ENCODE assay signal across 8 cellular contexts in the genomic region with DNA sequence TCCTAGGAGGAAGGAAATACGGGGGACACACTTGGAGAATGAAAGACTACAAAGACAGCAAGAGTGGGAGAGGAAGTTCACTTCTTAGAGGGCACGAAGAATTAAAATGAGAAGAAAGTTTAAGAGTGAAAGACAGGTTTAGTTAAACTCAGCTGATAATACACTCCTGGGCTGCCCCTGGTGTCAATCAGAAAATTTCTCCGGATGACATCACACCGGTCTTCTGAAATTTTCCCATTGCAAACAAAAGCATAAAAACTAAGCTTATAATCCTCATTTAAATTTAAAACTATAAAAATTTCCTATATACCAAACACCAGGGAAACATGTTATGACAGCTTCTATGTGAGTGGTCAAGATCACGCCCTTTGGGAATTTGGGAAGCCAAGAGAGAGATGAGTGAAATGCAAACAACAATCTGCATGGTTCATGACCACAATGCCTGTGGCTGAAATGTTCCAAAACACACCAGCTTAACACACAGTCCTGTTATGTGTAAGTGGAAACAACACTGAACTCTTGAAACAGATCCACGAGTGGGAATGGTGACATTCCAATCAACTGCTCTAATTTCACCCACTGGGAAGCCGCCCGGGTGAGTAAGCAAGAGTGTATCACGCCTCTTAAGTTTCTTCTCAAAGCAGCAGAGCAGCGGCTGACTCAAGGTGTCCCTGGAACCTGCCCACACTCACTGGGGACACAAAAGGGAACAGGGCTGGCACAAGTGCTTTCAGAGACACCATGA. TPM values are rescaled to one million over a fixed set of nuclear protein-coding genes. Genes with fewer than 3 reads are reported as not detected.
DNase-seq lines count a peak whose midpoint lies in the region; TF ChIP-seq lines count a peak whose summit lies in the region.

No MANE protein-coding gene starts in this region.

- H3K9me3 ChIP-seq in PC-9 (ENCODE audit: insufficient read depth, low read depth) (no peaks in the 10 kb centered on the region), neutrophil (no peaks in the 10 kb centered on the region)

- no peak overlapping the region for H2AFZ ChIP-seq in PC-9

- CTCF ChIA-PET in PC-9 (lab: Charles Lee) = no interaction called here

- POLR2A ChIA-PET in PC-9 (lab: Charles Lee; ENCODE audit: unreplicated experiment) = interaction anchor here (0.6 kb wide), 1 partner anchor 15 kb away, joined by 6 read pairs; no protein-coding TSS in a partner anchor

- H3K9me2 ChIP-seq in PC-9 (ENCODE audit: insufficient read depth) = no peaks in the 10 kb centered on the region

- H3K4me3 ChIP-seq in PC-9 (no peak overlapping the region), coronary artery (peak overlapping the region; percentile 3), neutrophil (ENCODE audit: low read depth in 1 of 2, low read length in 1 of 2) (no peak overlapping the region)

- peaks cover 99% of the 10 kb centered on the region for H4K20me1 ChIP-seq in PC-9 (ENCODE audit: insufficient read depth)

- intact Hi-C loops in PC-9 (cut with micrococcal nuclease; ENCODE audit: unreplicated experiment) = loop anchor here (5.0 kb wide), 1 partner anchor 134 kb away; a partner anchor contains a TSS

- peaks cover 100% of the 10 kb centered on the region for H3K79me2 ChIP-seq in PC-9 (ENCODE audit: low read depth)

- H3K27me3 ChIP-seq in PC-9 (ENCODE audit: insufficient read depth, low read depth) (no peaks in the 10 kb centered on the region), neutrophil (no peaks in the 10 kb centered on the region)

- BruUV-seq in PC-9 (replicated peaks; lab: Mats Ljungman, UMichigan) = no TSS peak

- H3K27ac ChIP-seq in C4-2B (peak overlapping the region; percentile 8; the same call in 1 of the 2 replicates), PC-9 (peak overlapping the region; percentile 87), coronary artery (peak overlapping the region; percentile 16 to 38), neutrophil (peak overlapping the region; percentile 46)

- DNase-seq in PC-9 (no peak), coronary artery (ENCODE audit: low spot score) (no peak), NCI-H2107 treated with DMSO at 0.1 percent for 48 hours (lab: John Stamatoyannopoulos, UW; ENCODE audit: unreplicated experiment) (no peak), NCI-H1105 treated with DMSO at 0.1 percent for 48 hours (lab: John Stamatoyannopoulos, UW) (no peak), COR-L47 (lab: John Stamatoyannopoulos, UW) (no peak), DMS 273 treated with DMSO at 0.1 percent for 48 hours (lab: John Stamatoyannopoulos, UW) (no peak)

- H3K36me3 ChIP-seq in PC-9 (ENCODE audit: low read depth) (no peaks in the 10 kb centered on the region), neutrophil (peaks cover 6% of the 10 kb centered on the region)

- H3F3A ChIP-seq in PC-9 (ENCODE audit: insufficient read depth, low read depth) = peaks cover 53% of the 10 kb centered on the region

- H3K4me1 ChIP-seq in PC-9 (replicated peaks; ENCODE audit: insufficient read depth) = peaks cover 62% of the 10 kb centered on the region
- peaks cover 57 to 65% of the 10 kb centered on the region in 2 experiments for H3K4me1 ChIP-seq in neutrophil (ENCODE audit: control insufficient read depth in 1 of 2, insufficient read depth in 1 of 2, low read depth in 1 of 2, low read length in 1 of 2)

- H3K4me2 ChIP-seq in PC-9 = no peak overlapping the region; the same call in 1 of the 2 replicates

- TF ChIP-seq CTCF in C4-2B (conservative IDR thresholded peaks at IDR 0.05) = no peak
- no peak for TF ChIP-seq CTCF in PC-9 (conservative IDR thresholded peaks at IDR 0.05)
- TF ChIP-seq CTCF in coronary artery (IDR thresholded peaks at IDR 0.05) = no peak
- no peak for TF ChIP-seq CTCF in neutrophil (IDR thresholded peaks at IDR 0.05)

RNA-seq across cellular contexts. Expression of a gene that starts 49.0 kb away (rescaled TPM):
- 109 and 138 TPM in 2 replicates for total RNA-seq in PC-9 (2021)

RNA-seq across cellular contexts. Expression of a gene that starts 51.1 kb away (rescaled TPM):
- total RNA-seq in PC-9 (2021) = 17.7 and 20.1 TPM in 2 replicates

Comparison
In these comparisons a context has a peak if more than half of its experiments do, and no peak if none do; other contexts are left out.
1. H3K27ac ChIP-seq: peak in every context shown above with its lines; median percentile 87 in PC-9; 46 in neutrophil; 27 in coronary artery; 8 in C4-2B.